ENCODE assay signal across 5 cellular contexts in genomic region chr12:88538697-88539096, GRCh38.
"Had no signal": no experiment of that assay in that cellular context is flagged by ENCODE, and none has a peak within 500 bp of the region (broad histone marks: within the 10 kb centered on the region; RNA-seq: fewer than 3 reads in every experiment).

No MANE protein-coding gene starts in this region.

- H2AFZ ChIP-seq: GM23248 had no signal

- H3K9ac ChIP-seq: GM23248 had no signal

- H3K9me3 ChIP-seq: HAP-1 had no signal

- DNase-seq: GM23248, GOT3, H7 had no signal

- H3K4me3 ChIP-seq: GM23248, HAP-1, K562 had no signal

- ATAC-seq: K562 had no signal

- H3K27ac ChIP-seq: GM23248 had no signal
